ENCODE assay signal across 8 cellular contexts in the genomic region with DNA sequence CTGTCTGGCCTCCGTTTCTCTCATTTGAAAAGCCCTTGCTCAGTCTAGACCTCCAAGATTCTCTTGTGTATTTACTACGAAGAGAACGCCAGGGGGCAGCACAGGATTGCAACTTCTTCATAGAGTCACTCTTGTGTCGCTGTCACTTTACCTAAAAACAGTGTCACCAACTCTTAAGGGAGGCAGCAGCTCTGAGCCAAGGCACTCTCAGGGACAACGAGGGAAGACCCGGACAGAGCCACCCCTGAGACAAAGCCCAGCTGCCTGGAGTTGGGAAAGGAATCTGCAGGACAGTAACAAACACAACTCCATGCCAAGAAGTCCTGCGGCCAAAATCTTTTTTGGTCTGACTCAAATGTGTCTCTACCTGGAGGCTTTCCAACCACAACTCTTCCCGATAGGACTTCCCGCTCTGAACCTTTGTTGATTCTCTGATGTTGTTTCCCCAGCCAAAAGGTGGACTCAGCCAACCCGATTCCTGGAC. TPM values are rescaled to one million over a fixed set of nuclear protein-coding genes. Genes with fewer than 3 reads are reported as not detected.
DNase-seq lines count a peak whose midpoint lies in the region; ATAC-seq and TF ChIP-seq lines count a peak whose summit lies in the region.

No MANE protein-coding gene starts in this region.

- H3K9me3 ChIP-seq in lung (ENCODE audit: control insufficient read depth in 2 of 2, insufficient read depth in 1 of 2, low read length in 1 of 2), result no peaks in the 10 kb centered on the region

- 14 to 21% methylated on average over 10 of the region's 10 CpGs for WGBS in lung, 2 donors

- H3K27ac Mint-ChIP-seq in activated CD4-positive, alpha-beta T cell treated with anti-CD3 and anti-CD28 coated beads, Interleukin-2, amount 10 ng/mL, durations not matched to agents 7 days and 5 days, result peak overlapping the region; percentile 63

- H3K4me3 Mint-ChIP-seq in activated CD4-positive, alpha-beta T cell treated with anti-CD3 and anti-CD28 coated beads, Interleukin-2, amount 10 ng/mL, durations not matched to agents 7 days and 5 days, result no peak overlapping the region

- peak overlapping the region; percentile 47 for H3K4me3 ChIP-seq in ACC112 (ENCODE audit: low read depth, low read length)
- no peak overlapping the region for H3K4me3 ChIP-seq in lung

- H3K27me3 ChIP-seq in ACC112 (ENCODE audit: insufficient read depth, low read length) (no peaks in the 10 kb centered on the region), lung (ENCODE audit: control insufficient read depth, insufficient read depth) (no peaks in the 10 kb centered on the region)

- H3K4me1 ChIP-seq in ACC112 (ENCODE audit: control insufficient read depth, insufficient read depth, low read length, unreplicated experiment), result peaks cover 7% of the 10 kb centered on the region
- H3K4me1 ChIP-seq in lung (ENCODE audit: control insufficient read depth in 2 of 2, insufficient read depth in 2 of 2, low read length in 2 of 2), result peaks cover 16 to 17% of the 10 kb centered on the region in 2 donors

- H3K36me3 Mint-ChIP-seq in activated CD4-positive, alpha-beta T cell treated with anti-CD3 and anti-CD28 coated beads, Interleukin-2, amount 10 ng/mL, durations not matched to agents 7 days and 5 days (ENCODE audit: low read depth), result peaks cover 2% of the 10 kb centered on the region

- no peaks in the 10 kb centered on the region for H3K79me2 ChIP-seq in ACC112 (ENCODE audit: control insufficient read depth, insufficient read depth, low read length, unreplicated experiment)

- no peak overlapping the region for H2AFZ ChIP-seq in ACC112 (ENCODE audit: low read length, unreplicated experiment)

- ATAC-seq in GM18867 (IDR thresholded peaks at IDR 0.05; ENCODE audit: unreplicated experiment) (peak; percentile 77), HG03442 (IDR thresholded peaks at IDR 0.05; ENCODE audit: unreplicated experiment) (peak; percentile 60), lung (ENCODE audit: insufficient read depth, low FRiP score) (peak; percentile 31)

- CTCF ChIA-PET in activated CD4-positive, alpha-beta T cell treated with anti-CD3 and anti-CD28 coated beads, Interleukin-2, amount 10 ng/mL, durations not matched to agents 7 days and 5 days (lab: Charles Lee), result interaction anchor here (0.8 to 5.3 kb wide), 25 partner anchors 8 to 125 kb away, joined by 3 to 36 read pairs (median 5); partner anchors contain the start of genes ENDOU, RAPGEF3 and SLC48A1

- POLR2A ChIA-PET in activated CD4-positive, alpha-beta T cell treated with anti-CD3 and anti-CD28 coated beads, Interleukin-2, amount 10 ng/mL, durations not matched to agents 7 days and 5 days (lab: Charles Lee), result no interaction called here

- no peak overlapping the region for H3K27ac ChIP-seq in ACC112 (ENCODE audit: low read depth, low read length)
- peak overlapping the region; percentile 37 to 40 for H3K27ac ChIP-seq in lung (ENCODE audit: low read depth in 1 of 2, low read length in 1 of 2)

- peak; percentile 62 to 86 for DNase-seq in NCI-H526 (lab: John Stamatoyannopoulos, UW)
- peak; percentile 87 for DNase-seq in activated CD4-positive, alpha-beta T cell treated with anti-CD3 and anti-CD28 coated beads, Interleukin-2, amount 10 ng/mL, durations not matched to agents 7 days and 5 days
- DNase-seq in dermis blood vessel endothelial cell, result peak; percentile 84
- DNase-seq in lung (ENCODE audit: low spot score), result peak; percentile 81
- DNase-seq in stimulated activated CD8-positive, alpha-beta memory T cell treated with anti-CD3 and anti-CD28 coated beads, Interleukin-12 subunit alpha, Interleukin-12 subunit beta, amount 100 ng/mL, for 1 hour (ENCODE audit: low read depth), result peak; percentile 74

- no peaks in the 10 kb centered on the region for H3K9me3 Mint-ChIP-seq in activated CD4-positive, alpha-beta T cell treated with anti-CD3 and anti-CD28 coated beads, Interleukin-2, amount 10 ng/mL, durations not matched to agents 7 days and 5 days

- H3K36me3 ChIP-seq in ACC112 (ENCODE audit: insufficient read depth, low read length), result no peaks in the 10 kb centered on the region
- H3K36me3 ChIP-seq in lung (ENCODE audit: control insufficient read depth in 2 of 2, insufficient read depth in 2 of 2, low read length in 2 of 2), result no peaks in the 10 kb centered on the region

- H3K4me1 Mint-ChIP-seq in activated CD4-positive, alpha-beta T cell treated with anti-CD3 and anti-CD28 coated beads, Interleukin-2, amount 10 ng/mL, durations not matched to agents 7 days and 5 days, result peaks cover 31% of the 10 kb centered on the region

- no peaks in the 10 kb centered on the region for H3K27me3 Mint-ChIP-seq in activated CD4-positive, alpha-beta T cell treated with anti-CD3 and anti-CD28 coated beads, Interleukin-2, amount 10 ng/mL, durations not matched to agents 7 days and 5 days

- TF ChIP-seq CTCF in lung (IDR thresholded peaks at IDR 0.05; ENCODE audit: control extremely low read depth, extremely low read depth), result peak; percentile 76

RNA-seq across cellular contexts. Expression of gene RPAP3, which starts 9.6 kb away (rescaled TPM):
- 10 to 100 TPM; 40.3 to 42.9 TPM for total RNA-seq in activated CD4-positive, alpha-beta T cell treated with anti-CD3 and anti-CD28 coated beads, Interleukin-2, amount 10 ng/mL, durations not matched to agents 7 days and 5 days
- 11.6 and 21.4 TPM in 2 replicates for total RNA-seq in dermis blood vessel endothelial cell
- total RNA-seq in lung, result 10 to 100 TPM; 18.9 to 19.9 TPM
- 10 to 100 TPM in 1 of 2 donors, 1 to 10 TPM in 1; 9.5 to 10.8 TPM for polyA plus RNA-seq in lung

RNA-seq across cellular contexts. Expression of gene ENDOU, which starts 9.9 kb away (rescaled TPM):
- total RNA-seq in activated CD4-positive, alpha-beta T cell treated with anti-CD3 and anti-CD28 coated beads, Interleukin-2, amount 10 ng/mL, durations not matched to agents 7 days and 5 days, result not detected
- total RNA-seq in dermis blood vessel endothelial cell (0.05 TPM in 1 of 2 replicates, not detected in the other), lung (under 1 TPM in 1 of 2 donors, not detected in 1; 0.31 TPM)
- under 1 TPM; 0.07 to 0.45 TPM for polyA plus RNA-seq in lung

RNA-seq across cellular contexts. Expression of gene RAPGEF3, which starts 43.2 kb away (rescaled TPM):
- total RNA-seq in activated CD4-positive, alpha-beta T cell treated with anti-CD3 and anti-CD28 coated beads, Interleukin-2, amount 10 ng/mL, durations not matched to agents 7 days and 5 days, result under 1 TPM in 1 of 2 experiments, not detected in 1; 0.15 TPM
- total RNA-seq in dermis blood vessel endothelial cell, result 52.0 and 106 TPM in 2 replicates
- total RNA-seq in lung, result 10 to 100 TPM; 11.3 to 26.5 TPM
- polyA plus RNA-seq in lung, result 10 to 100 TPM in 1 of 2 donors, 1 to 10 TPM in 1; 8.3 to 40.4 TPM

RNA-seq across cellular contexts. Expression of gene SLC48A1, which starts 57.6 kb away (rescaled TPM):
- total RNA-seq in activated CD4-positive, alpha-beta T cell treated with anti-CD3 and anti-CD28 coated beads, Interleukin-2, amount 10 ng/mL, durations not matched to agents 7 days and 5 days, result 1 to 10 TPM; 7.9 to 9.1 TPM
- total RNA-seq in dermis blood vessel endothelial cell (19.2 and 22.1 TPM in 2 replicates), lung (10 to 100 TPM; 16.9 to 31.3 TPM)
- polyA plus RNA-seq in lung, result 10 to 100 TPM; 16.8 to 24.5 TPM

Comparison
In these comparisons a context has a peak if more than half of its experiments do, and no peak if none do; other contexts are left out.
1. RNA of gene RAPGEF3, which starts 43.2 kb away (total RNA-seq): 52.0 to 106 TPM in dermis blood vessel endothelial cell and 11.3 to 26.5 TPM in lung; 0.15 TPM in activated CD4-positive, alpha-beta T cell treated with anti-CD3 and anti-CD28 coated beads, Interleukin-2, amount 10 ng/mL, durations not matched to agents 7 days and 5 days; every median in the first group is over 10 times any median in the second.
2. Peak in every context shown above with its lines, with median percentiles within 50 percentile points of each other: ATAC-seq and DNase-seq.